26 cellular contexts compared by ENCODE assay signal in the genomic region with DNA sequence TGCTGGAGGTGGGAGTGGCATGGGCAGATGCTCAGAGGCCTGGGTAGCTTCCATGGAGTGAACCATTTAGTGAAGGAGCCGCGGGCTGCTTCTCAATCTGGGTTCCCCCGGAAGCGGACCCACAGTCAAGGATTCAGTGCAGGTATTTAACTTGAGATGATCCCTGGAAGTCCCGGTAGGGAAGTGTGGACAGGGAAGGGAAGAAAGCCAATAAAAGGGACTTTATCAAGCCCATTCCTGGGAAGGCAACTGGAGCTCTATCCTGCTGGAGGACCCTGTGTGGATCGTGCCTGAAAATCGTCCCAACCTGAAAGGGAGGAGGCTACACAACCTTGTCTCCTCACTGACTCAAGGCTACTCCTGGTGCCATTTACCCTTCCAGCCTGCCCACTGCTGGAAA.
A peak's percentile ranks its signal among the peaks of the same experiment; 100 is the strongest.
DNase-seq lines count a peak whose midpoint lies in the region; ATAC-seq and TF ChIP-seq lines count a peak whose summit lies in the region.
"Had no signal": no experiment of that assay in that cellular context is flagged by ENCODE, and none has a peak within 500 bp of the region (broad histone marks: within the 10 kb centered on the region; RNA-seq: fewer than 3 reads in every experiment).

No MANE protein-coding gene starts in this region.

- H3K79me1 ChIP-seq in mesendoderm (ENCODE audit: low read length), result no peaks in the 10 kb centered on the region

- H3K9me3 Mint-ChIP-seq in endodermal cell, result no peaks in the 10 kb centered on the region
- H3K9me3 Mint-ChIP-seq: CD8-positive, alpha-beta memory T cell had no signal

- TF ChIP-seq EP300 in SK-N-SH (IDR thresholded peaks at IDR 0.05; ENCODE audit: borderline replicate concordance in 1 of 2, low read depth in 1 of 2, low read length in 1 of 2), result no peak

- H3K27ac ChIP-seq in SK-N-SH (ENCODE audit: low read depth in 2 of 2, low read length in 1 of 2), result no peak overlapping the region
- no peak overlapping the region for H3K27ac ChIP-seq in HCT116 (ENCODE audit: low read depth, low read length)
- H3K27ac ChIP-seq in endodermal cell (ENCODE audit: low read depth, low read length), result no peak overlapping the region
- no peak overlapping the region for H3K27ac ChIP-seq in mesendoderm (ENCODE audit: low read depth, low read length)
- H3K27ac ChIP-seq: 22Rv1, PC-9, SJSA1 had no signal

- H3K27me3 ChIP-seq in SK-N-SH (ENCODE audit: insufficient read depth) (no peaks in the 10 kb centered on the region), HCT116 (ENCODE audit: insufficient read depth, low read length) (no peaks in the 10 kb centered on the region), endodermal cell (ENCODE audit: control insufficient read depth, insufficient read depth, low read length, poor library complexity, severe bottlenecking) (no peaks in the 10 kb centered on the region), mesendoderm (ENCODE audit: insufficient read depth, low read length, poor library complexity) (no peaks in the 10 kb centered on the region)
- H3K27me3 ChIP-seq: SJSA1 had no signal

- POLR2A ChIA-PET in SK-N-SH (lab: Yijun Ruan, JAX), result no interaction called here
- POLR2A ChIA-PET in HCT116 (lab: Charles Lee), result no interaction called here

- no peak overlapping the region for H3K4ac ChIP-seq in mesendoderm (ENCODE audit: low read depth, low read length)

- H3K4me1 ChIP-seq in SK-N-SH (ENCODE audit: control insufficient read depth in 1 of 2, insufficient read depth in 2 of 2, low read depth in 1 of 2, low read length in 1 of 2) (no peaks in the 10 kb centered on the region), HCT116 (ENCODE audit: control insufficient read depth in 1 of 2, insufficient read depth in 2 of 2, low read length in 2 of 2) (no peaks in the 10 kb centered on the region), endodermal cell (ENCODE audit: control insufficient read depth, insufficient read depth, low read length) (no peaks in the 10 kb centered on the region), mesendoderm (ENCODE audit: control insufficient read depth, low read depth, low read length) (peaks cover 5% of the 10 kb centered on the region)
- H3K4me1 ChIP-seq: HAP-1, SJSA1 had no signal

- DNase-seq in SK-N-SH (no peak), HCT116 (ENCODE audit: low read depth, low spot score) (no peak), endodermal cell (no peak), mesendoderm (peak; percentile 41), putamen (ENCODE audit: low spot score) (no peak), DMS53 treated with DMSO at 0.1 percent for 48 hours (lab: John Stamatoyannopoulos, UW; ENCODE audit: unreplicated experiment) (no peak)
- DNase-seq: CD8-positive, alpha-beta memory T cell; KBM-7; MV-4-11; NCI-H1105 treated with DMSO at 0.1 percent for 48 hours; NCI-H146; NCI-H1930; NCI-H2107; NCI-H446; NCI-H526; NCI-H82; NK-92 treated with Interleukin-12 subunit alpha and Interleukin-12 subunit beta, amount 100 ng/mL, for 24 hours; PC-9; Right ventricle myocardium superior had no signal

- H3F3A ChIP-seq in SK-N-SH (replicated peaks; ENCODE audit: insufficient read depth), result peaks cover 5% of the 10 kb centered on the region

- no peak overlapping the region for H4K8ac ChIP-seq in mesendoderm (ENCODE audit: low read depth, low read length)

- no peak overlapping the region for H3K18ac ChIP-seq in mesendoderm (ENCODE audit: low read length)

- peak overlapping the region; percentile 24 for H3K27ac Mint-ChIP-seq in endodermal cell
- H3K27ac Mint-ChIP-seq: B cell had no signal

- H2BK15ac ChIP-seq in mesendoderm (replicated peaks; ENCODE audit: low read depth), result no peak overlapping the region

- no peaks in the 10 kb centered on the region for H3K27me3 Mint-ChIP-seq in endodermal cell (ENCODE audit: insufficient read depth)
- H3K27me3 Mint-ChIP-seq: B cell had no signal

- RAD21 ChIA-PET in HCT116 (lab: Charles Lee; ENCODE audit: low non-redundant PET in 1 of 2, low total read pairs in 2 of 2, uncharacterized antibody in 2 of 2, unreplicated experiment in 2 of 2), result no interaction called here

- H2AFZ ChIP-seq in SK-N-SH (ENCODE audit: low read depth) (no peak overlapping the region), HCT116 (ENCODE audit: low read depth, low read length, poor library complexity, severe bottlenecking) (no peak overlapping the region)
- H2AFZ ChIP-seq: PC-9 had no signal

- H3K36me3 ChIP-seq in SK-N-SH (replicated peaks in 1 of 2; ENCODE audit: control insufficient read depth in 1 of 2, insufficient read depth in 2 of 2, low read length in 1 of 2), result peaks cover 0 to 8% of the 10 kb centered on the region in 2 experiments
- H3K36me3 ChIP-seq in HCT116 (ENCODE audit: control insufficient read depth in 1 of 2, insufficient read depth in 2 of 2, low read length in 2 of 2), result no peaks in the 10 kb centered on the region
- H3K36me3 ChIP-seq in endodermal cell (ENCODE audit: control insufficient read depth, insufficient read depth, low read length), result peaks cover 10% of the 10 kb centered on the region
- peaks cover 3% of the 10 kb centered on the region for H3K36me3 ChIP-seq in mesendoderm (ENCODE audit: control insufficient read depth, insufficient read depth, low read length)
- H3K36me3 ChIP-seq: HAP-1, SJSA1 had no signal

- CTCF ChIA-PET in SK-N-SH (lab: Yijun Ruan, JAX), result interaction anchor here (0.8 to 1.4 kb wide), 2 partner anchors 11 to 19 kb away, joined by 4 read pairs; no protein-coding TSS in a partner anchor
- CTCF ChIA-PET in HCT116 (lab: Charles Lee), result no interaction called here

- peaks cover 43% of the 10 kb centered on the region for H3K4me1 Mint-ChIP-seq in endodermal cell
- H3K4me1 Mint-ChIP-seq: B cell; CD8-positive, alpha-beta memory T cell had no signal

- TF ChIP-seq POLR2A in HCT116 (IDR thresholded peaks at IDR 0.05; ENCODE audit: borderline replicate concordance, extremely low read depth, insufficient read depth, insufficient read length), result no peak

- H3K56ac ChIP-seq in mesendoderm (ENCODE audit: low read length), result no peak overlapping the region

- TF ChIP-seq RAD21 in SK-N-SH (IDR thresholded peaks at IDR 0.05; ENCODE audit: low read length) (no peak), HCT116 (IDR thresholded peaks at IDR 0.05; ENCODE audit: low read depth) (no peak)

- no peak overlapping the region for H2BK120ac ChIP-seq in mesendoderm (ENCODE audit: low read depth, low read length)

- BruUV-seq in HCT116 (replicated peaks; lab: Mats Ljungman, UMichigan), result no TSS peak

- H3K79me2 ChIP-seq in SK-N-SH (ENCODE audit: insufficient read depth) (no peaks in the 10 kb centered on the region), HCT116 (ENCODE audit: insufficient read depth, low read length) (no peaks in the 10 kb centered on the region), mesendoderm (ENCODE audit: control insufficient read depth, insufficient read depth, low read length) (no peaks in the 10 kb centered on the region)

- ATAC-seq in SK-N-SH treated with all-trans-retinoic acid at 6 μM for 48 hours, result peak; percentile 32
- peak; percentile 40; the same call in 1 of the 2 replicates for ATAC-seq in HCT116
- no peak for ATAC-seq in HG03135 (IDR thresholded peaks at IDR 0.05; ENCODE audit: unreplicated experiment)

- TF ChIP-seq CTCF in SK-N-SH (IDR thresholded peaks at IDR 0.05), result no peak
- TF ChIP-seq CTCF in HCT116 (IDR thresholded peaks at IDR 0.05 in 2 of 3, conservative IDR thresholded peaks at IDR 0.05 in 1 of 3; ENCODE audit: borderline replicate concordance in 1 of 3, insufficient read depth in 1 of 3, low read depth in 2 of 3, low read length in 2 of 3), result no peak
- no peak for TF ChIP-seq CTCF in endodermal cell (conservative IDR thresholded peaks at IDR 0.05)

- H2AK5ac ChIP-seq in mesendoderm (ENCODE audit: low read length), result no peak overlapping the region

- H3K9ac ChIP-seq in SK-N-SH, result no peak overlapping the region
- no peak overlapping the region for H3K9ac ChIP-seq in HCT116 (ENCODE audit: low read length)
- H3K9ac ChIP-seq in endodermal cell (ENCODE audit: extremely low read depth, low read length, poor library complexity, severe bottlenecking), result no peak overlapping the region
- no peak overlapping the region for H3K9ac ChIP-seq in mesendoderm (ENCODE audit: low read length)

- intact Hi-C loops in HCT116 (cut with micrococcal nuclease), result no loop called here

- H3K23ac ChIP-seq in mesendoderm (ENCODE audit: low read length), result no peak overlapping the region

- peaks cover 21% of the 10 kb centered on the region for H3K36me3 Mint-ChIP-seq in endodermal cell (ENCODE audit: low read depth)
- H3K36me3 Mint-ChIP-seq: CD14-positive monocyte; CD8-positive, alpha-beta memory T cell had no signal

- no peak overlapping the region for H3K4me3 Mint-ChIP-seq in endodermal cell
- H3K4me3 Mint-ChIP-seq: B cell, CD14-positive monocyte had no signal

- H3K4me2 ChIP-seq in SK-N-SH (no peak overlapping the region), HCT116 (ENCODE audit: low read length) (no peak overlapping the region), mesendoderm (ENCODE audit: low read length) (no peak overlapping the region)
- H3K4me2 ChIP-seq: PC-9 had no signal

- H3K9me2 ChIP-seq in SK-N-SH, result no peaks in the 10 kb centered on the region
- no peaks in the 10 kb centered on the region for H3K9me2 ChIP-seq in HCT116 (ENCODE audit: insufficient read depth)

- H3K4me3 ChIP-seq in SK-N-SH (ENCODE audit: low read depth in 2 of 2, low read length in 1 of 2) (no peak overlapping the region), HCT116 (replicated peaks in 1 of 2; ENCODE audit: low read depth in 1 of 2, low read length in 2 of 2) (no peak overlapping the region), endodermal cell (ENCODE audit: low read length) (no peak overlapping the region), mesendoderm (ENCODE audit: low read length) (no peak overlapping the region)
- H3K4me3 ChIP-seq: HAP-1, PC-9, SJSA1 had no signal

- no peak overlapping the region for H2BK5ac ChIP-seq in mesendoderm (ENCODE audit: low read length)

- H3K9me3 ChIP-seq in SK-N-SH, result no peaks in the 10 kb centered on the region
- H3K9me3 ChIP-seq in HCT116 (ENCODE audit: control insufficient read depth in 1 of 2, insufficient read depth in 1 of 2, low read depth in 1 of 2, low read length in 2 of 2), result no peaks in the 10 kb centered on the region
- H3K9me3 ChIP-seq in endodermal cell (ENCODE audit: control insufficient read depth, low read length), result no peaks in the 10 kb centered on the region
- H3K9me3 ChIP-seq: HAP-1, SJSA1 had no signal

- H4K20me1 ChIP-seq in SK-N-SH (ENCODE audit: insufficient read depth) (no peaks in the 10 kb centered on the region), HCT116 (ENCODE audit: insufficient read depth) (no peaks in the 10 kb centered on the region)

- H4K5ac ChIP-seq in mesendoderm (ENCODE audit: low read length), result no peak overlapping the region

- 69% methylated on average over 7 of the region's 7 CpGs for WGBS in SK-N-SH (ENCODE audit: low lambda C conversion rate)
- WGBS in endodermal cell (ENCODE audit: insufficient coverage in 1 of 2, insufficient read length in 1 of 2), 2 experiments, result 94% methylated on average over 5 to 7 of the region's 7 CpGs
- WGBS in mesendoderm (ENCODE audit: extremely low coverage, insufficient coverage, low lambda C conversion rate), result no CpG with 5 or more reads among the region's 7 CpGs

TF ChIP-seq in SK-N-SH treated with all-trans-retinoic acid at 6 μM for 48 hours, 23 proteins besides CTCF, POLR2A, EP300 and RAD21 (continues in another document):
- no peak for TF ChIP-seq ZNF8 (CRISPR knock-in tag; IDR thresholded peaks at IDR 0.05)

TF ChIP-seq in SK-N-SH, 30 proteins besides CTCF, POLR2A, EP300 and RAD21 (continues in another document):
- TF ChIP-seq FOXM1 (IDR thresholded peaks at IDR 0.05; ENCODE audit: low read depth), result no peak
